ENCODE assay signal across 1 cellular context in genomic region chr10:3911713-3912442, GRCh38.
TF ChIP-seq lines count a peak whose summit lies in the region.

No MANE protein-coding gene starts in this region.

TF ChIP-seq in IMR-90, 13 proteins besides CTCF, POLR2A, EP300 and RAD21:
- TF ChIP-seq RFX5 (IDR thresholded peaks at IDR 0.05; ENCODE audit: low read depth, low read length) (no peak), FOS (IDR thresholded peaks at IDR 0.05; ENCODE audit: low read depth, low read length) (no peak), MAZ (IDR thresholded peaks at IDR 0.05; ENCODE audit: borderline replicate concordance, low read depth, low read length) (no peak), ELK1 (IDR thresholded peaks at IDR 0.05; ENCODE audit: borderline replicate concordance, low read depth, low read length) (no peak), RCOR1 (IDR thresholded peaks at IDR 0.05; ENCODE audit: insufficient replicate concordance, low read length) (no peak), MAFK (IDR thresholded peaks at IDR 0.05; ENCODE audit: low read depth, low read length) (no peak), NFE2L2 (IDR thresholded peaks at IDR 0.05; ENCODE audit: low read depth, low read length) (no peak), BHLHE40 (IDR thresholded peaks at IDR 0.05; ENCODE audit: low read depth, low read length) (no peak), SMC3 (IDR thresholded peaks at IDR 0.05; ENCODE audit: low read depth, low read length) (no peak), USF2 (IDR thresholded peaks at IDR 0.05; ENCODE audit: low read depth, low read length) (no peak), CHD1 (IDR thresholded peaks at IDR 0.05; ENCODE audit: low read depth, low read length) (no peak), MXI1 (IDR thresholded peaks at IDR 0.05; ENCODE audit: borderline replicate concordance, low read depth, low read length) (no peak), CEBPB (IDR thresholded peaks at IDR 0.05; ENCODE audit: low read depth, low read length) (no peak)
